ENCODE assay signal across 16 cellular contexts in genomic region chr20:50805349-50805684, GRCh38. TPM values are rescaled to one million over a fixed set of nuclear protein-coding genes. Genes with fewer than 3 reads are reported as not detected.
DNase-seq lines count a peak whose midpoint lies in the region; ATAC-seq lines count a peak whose summit lies in the region.
"Had no signal": no experiment of that assay in that cellular context is flagged by ENCODE, and none has a peak within 500 bp of the region (broad histone marks: within the 10 kb centered on the region; RNA-seq: fewer than 3 reads in every experiment).

No MANE protein-coding gene starts in this region.

- no peaks in the 10 kb centered on the region for H3K9me3 Mint-ChIP-seq in activated T-cell treated with anti-CD3 and anti-CD28 coated beads, Interleukin-2, amount 50 U/mL, for 4 hours
- no peaks in the 10 kb centered on the region for H3K9me3 Mint-ChIP-seq in activated naive CD8-positive, alpha-beta T cell (ENCODE audit: low read depth)
- peaks cover 0 to 5% of the 10 kb centered on the region in 2 donors for H3K9me3 Mint-ChIP-seq in stimulated activated naive B cell treated with anti-CD40 and anti-IgM and Interleukin-4, amounts not matched to agents 10 μg/mL and 1 μg/mL and 100 μg/mL, for 72 hours

- H4K20me1 ChIP-seq in Karpas-422 (ENCODE audit: insufficient read depth, low read depth, low read length) = peaks cover 50% of the 10 kb centered on the region

- peaks cover 79% of the 10 kb centered on the region for H3K4me1 ChIP-seq in Karpas-422 (ENCODE audit: low read length)
- H3K4me1 ChIP-seq: upper lobe of left lung had no signal

- peak overlapping the region; percentile 43 for H3K4me3 ChIP-seq in Karpas-422 (ENCODE audit: low read length)
- H3K4me3 ChIP-seq: mucosa of descending colon, ovary, upper lobe of left lung had no signal

- H3K9ac ChIP-seq in Karpas-422 (ENCODE audit: low read length) = peak overlapping the region; percentile 53
- H3K9ac ChIP-seq: KMS-11 had no signal

- peak overlapping the region; percentile 95 for H3K27ac Mint-ChIP-seq in activated naive CD8-positive, alpha-beta T cell
- H3K27ac Mint-ChIP-seq in stimulated activated naive B cell treated with anti-CD40 and anti-IgM and Interleukin-4, amounts not matched to agents 10 μg/mL and 1 μg/mL and 100 μg/mL, for 72 hours = peak overlapping the region; percentile 90

- no peaks in the 10 kb centered on the region for H3K36me3 Mint-ChIP-seq in activated T-cell treated with anti-CD3 and anti-CD28 coated beads, Interleukin-2, amount 50 U/mL, for 4 hours (ENCODE audit: insufficient read depth)
- H3K36me3 Mint-ChIP-seq in activated naive CD8-positive, alpha-beta T cell = no peaks in the 10 kb centered on the region
- H3K36me3 Mint-ChIP-seq in stimulated activated naive B cell treated with anti-CD40 and anti-IgM and Interleukin-4, amounts not matched to agents 10 μg/mL and 1 μg/mL and 100 μg/mL, for 72 hours = peaks cover 10 to 21% of the 10 kb centered on the region in 2 donors

- no peak overlapping the region for H2AFZ ChIP-seq in Karpas-422 (ENCODE audit: low read length)

- no peaks in the 10 kb centered on the region for H3K9me3 ChIP-seq in Karpas-422 (ENCODE audit: low read length)
- H3K9me3 ChIP-seq: mucosa of descending colon, ovary, upper lobe of left lung had no signal

- no peaks in the 10 kb centered on the region for H3K27me3 Mint-ChIP-seq in activated T-cell treated with anti-CD3 and anti-CD28 coated beads, Interleukin-2, amount 50 U/mL, for 4 hours (ENCODE audit: low read depth)
- no peaks in the 10 kb centered on the region for H3K27me3 Mint-ChIP-seq in activated naive CD8-positive, alpha-beta T cell
- no peaks in the 10 kb centered on the region for H3K27me3 Mint-ChIP-seq in stimulated activated naive B cell treated with anti-CD40 and anti-IgM and Interleukin-4, amounts not matched to agents 10 μg/mL and 1 μg/mL and 100 μg/mL, for 72 hours

- peaks cover 99% of the 10 kb centered on the region for H3K79me2 ChIP-seq in Karpas-422 (ENCODE audit: low read length)

- no peak for DNase-seq in activated T-cell treated with anti-CD3 and anti-CD28 coated beads, Interleukin-2, amount 50 U/mL, for 4 hours
- DNase-seq in activated T-cell treated with anti-CD3 and anti-CD28 coated beads for 4 hours = no peak
- no peak for DNase-seq in Karpas-422
- DNase-seq in stimulated activated naive B cell treated with anti-CD40 and anti-IgM and Interleukin-4, amounts not matched to agents 10 μg/mL and 1 μg/mL and 100 μg/mL, for 72 hours = no peak
- DNase-seq in NCI-H524 (lab: John Stamatoyannopoulos, UW) = no peak
- DNase-seq in A172 (ENCODE audit: low spot score) = no peak
- no peak for DNase-seq in amygdala (lab: John Stamatoyannopoulos, UW)
- DNase-seq: hippocampal formation, left cardiac atrium, NCI-H1417, ovary, SHP77 treated with DMSO at 0.1 percent for 48 hours, upper lobe of left lung had no signal

- H3K27ac ChIP-seq in Karpas-422 (ENCODE audit: low read length) = peak overlapping the region; percentile 92
- H3K27ac ChIP-seq: KMS-11, ovary, upper lobe of left lung had no signal

- H3K4me2 ChIP-seq in Karpas-422 (ENCODE audit: low read depth, low read length, poor library complexity, severe bottlenecking) = peak overlapping the region; percentile 64
- H3K4me2 ChIP-seq: KMS-11 had no signal

- H3K4me1 Mint-ChIP-seq in activated T-cell treated with anti-CD3 and anti-CD28 coated beads, Interleukin-2, amount 50 U/mL, for 4 hours (ENCODE audit: low read depth) = peaks cover 22% of the 10 kb centered on the region
- peaks cover 52% of the 10 kb centered on the region for H3K4me1 Mint-ChIP-seq in activated naive CD8-positive, alpha-beta T cell (ENCODE audit: low read depth)
- H3K4me1 Mint-ChIP-seq in stimulated activated naive B cell treated with anti-CD40 and anti-IgM and Interleukin-4, amounts not matched to agents 10 μg/mL and 1 μg/mL and 100 μg/mL, for 72 hours = peaks cover 36 to 54% of the 10 kb centered on the region in 2 donors

- no peaks in the 10 kb centered on the region for H3K9me2 ChIP-seq in Karpas-422 (replicated peaks; ENCODE audit: insufficient read depth, low read length)

- H3K27me3 ChIP-seq in Karpas-422 (ENCODE audit: low read length) = no peaks in the 10 kb centered on the region
- H3K27me3 ChIP-seq: ovary, upper lobe of left lung had no signal

- ATAC-seq in activated T-cell treated with anti-CD3 and anti-CD28 coated beads, Interleukin-2, amount 50 U/mL, for 4 hours = no peak
- no peak for ATAC-seq in stimulated activated naive B cell treated with anti-CD40 and anti-IgM and Interleukin-4, amounts not matched to agents 10 μg/mL and 1 μg/mL and 100 μg/mL, for 72 hours (replicated peaks)
- ATAC-seq: left cardiac atrium had no signal

- peak overlapping the region; percentile 60 for H3K4me3 Mint-ChIP-seq in activated T-cell treated with anti-CD3 and anti-CD28 coated beads, Interleukin-2, amount 50 U/mL, for 4 hours
- H3K4me3 Mint-ChIP-seq in activated naive CD8-positive, alpha-beta T cell = peak overlapping the region; percentile 73
- H3K4me3 Mint-ChIP-seq in stimulated activated naive B cell treated with anti-CD40 and anti-IgM and Interleukin-4, amounts not matched to agents 10 μg/mL and 1 μg/mL and 100 μg/mL, for 72 hours = peak overlapping the region; percentile 41 to 59

- peaks cover 12% of the 10 kb centered on the region; the same call in 1 of the 2 replicates for H3K36me3 ChIP-seq in Karpas-422 (ENCODE audit: insufficient read depth, low read length)
- H3K36me3 ChIP-seq: ovary, upper lobe of left lung had no signal

RNA-seq across cellular contexts. Expression of gene BCAS4, which starts 10.5 kb away (rescaled TPM):
- 10 to 100 TPM; 10.2 to 13.6 (median 12.7) TPM for total RNA-seq in activated T-cell treated with anti-CD3 and anti-CD28 coated beads, Interleukin-2, amount 50 U/mL, for 4 hours
- total RNA-seq in Karpas-422 (2014; rRNA removed; shearing (Covaris generic); ENCODE audit: low replicate concordance) = 191 and 231 TPM in 2 replicates
- total RNA-seq in A172 (2014; rRNA removed; shearing (Covaris generic)) = 21.4 and 43.8 TPM in 2 replicates
